ENCODE assay signal across 8 cellular contexts in genomic region chr1:29197590-29197924, GRCh38. TPM values are rescaled to one million over a fixed set of nuclear protein-coding genes. Genes with fewer than 3 reads are reported as not detected.
DNase-seq lines count a peak whose midpoint lies in the region; ATAC-seq and TF ChIP-seq lines count a peak whose summit lies in the region.

No MANE protein-coding gene starts in this region.

- CTCF ChIA-PET in AG04450 (lab: Charles Lee) = interaction anchor here (0.7 to 3.7 kb wide), 16 partner anchors 10 to 558 kb away, joined by 3 to 42 read pairs (median 4); partner anchors contain the start of genes SRSF4 and TMEM200B

- no peak for DNase-seq in AG04450 (ENCODE audit: low read depth, low spot score)
- peak; percentile 28 for DNase-seq in NCI-H2196 treated with DMSO at 0.1 percent for 48 hours (lab: John Stamatoyannopoulos, UW; ENCODE audit: unreplicated experiment)
- DNase-seq in activated effector memory CD4-positive, alpha-beta T cell treated with Interleukin-2 at 50 U/mL for 16 hours = peak; percentile 11
- peak; percentile 88 for DNase-seq in islet precursor cell
- no peak for DNase-seq in NK-92 (lab: John Stamatoyannopoulos, UW; ENCODE audit: unreplicated experiment)

- POLR2A ChIA-PET in AG04450 (lab: Yijun Ruan, JAX) = interaction anchor here (0.7 to 1.9 kb wide), 4 partner anchors 12 to 549 kb away, joined by 3 to 37 read pairs (median 4); partner anchors contain the start of genes RNU11 and SRSF4

- no peaks in the 10 kb centered on the region for H3K9me3 ChIP-seq in AG04450 (ENCODE audit: control insufficient read depth, insufficient read depth, low read length)

- peak overlapping the region; percentile 94 for H3K27ac ChIP-seq in AG04450 (ENCODE audit: low read depth, low read length)

- ATAC-seq in HG02852 (IDR thresholded peaks at IDR 0.05; ENCODE audit: unreplicated experiment) (no peak), HG03097 (IDR thresholded peaks at IDR 0.05; ENCODE audit: low FRiP score, unreplicated experiment) (no peak)

- peak; percentile 58 for TF ChIP-seq CTCF in AG04450 (IDR thresholded peaks at IDR 0.05; ENCODE audit: low read depth, low read length)
- peak; percentile 50; the same call in 1 of the 2 replicates for TF ChIP-seq CTCF in GM12874 (IDR thresholded peaks at IDR 0.05; ENCODE audit: insufficient read depth, low read depth, low read length)

- no peak overlapping the region for H3K4me3 ChIP-seq in AG04450 (ENCODE audit: low read depth, low read length)

- no peaks in the 10 kb centered on the region for H3K27me3 ChIP-seq in AG04450 (ENCODE audit: control insufficient read depth, insufficient read depth, low read length)

RNA-seq across cellular contexts. Expression of gene SRSF4, which starts 15.9 kb away (rescaled TPM):
- 39.7 and 45.6 TPM in 2 replicates for polyA plus RNA-seq in AG04450 (2011; rRNA removed)
- 31.5 and 36.5 TPM in 2 replicates for polyA minus RNA-seq in AG04450 (2011; rRNA and poly(A)+ RNA removed)

RNA-seq across cellular contexts. Expression of gene MECR, which starts 33.2 kb away (rescaled TPM):
- 18.2 and 23.4 TPM in 2 replicates for polyA plus RNA-seq in AG04450 (2011; rRNA removed)
- polyA minus RNA-seq in AG04450 (2011; rRNA and poly(A)+ RNA removed) = 27.4 and 35.4 TPM in 2 replicates

RNA-seq across cellular contexts. Expression of gene PTPRU, which starts 38.8 kb away (rescaled TPM):
- 7.8 and 9.7 TPM in 2 replicates for polyA plus RNA-seq in AG04450 (2011; rRNA removed)
- polyA minus RNA-seq in AG04450 (2011; rRNA and poly(A)+ RNA removed) = 18.5 and 23.1 TPM in 2 replicates

Comparison
In these comparisons a context has a peak if more than half of its experiments do, and no peak if none do; other contexts are left out.
1. DNase-seq: peak in NCI-H2196 treated with DMSO at 0.1 percent for 48 hours (single experiment), activated effector memory CD4-positive, alpha-beta T cell treated with Interleukin-2 at 50 U/mL for 16 hours (single experiment) and islet precursor cell (single experiment); none in AG04450 (single experiment) and NK-92 (single experiment).